8 cellular contexts compared by ENCODE assay signal in genomic region chr6:26217714-26218075, GRCh38.
DNase-seq lines count a peak whose midpoint lies in the region; ATAC-seq and TF ChIP-seq lines count a peak whose summit lies in the region.

No MANE protein-coding gene starts in this region.

- no peaks in the 10 kb centered on the region for H3K9me3 ChIP-seq in iPS-20b (ENCODE audit: insufficient read depth, low read depth, low read length)
- H3K9me3 ChIP-seq in transverse colon = no peaks in the 10 kb centered on the region

- WGBS in transverse colon (ENCODE audit: low coverage in 1 of 2), 2 donors = 0 to 13% methylated on average over 1 to 10 of the region's 10 CpGs

- H3K27me3 ChIP-seq in iPS-20b (ENCODE audit: insufficient read depth, low read length) (no peaks in the 10 kb centered on the region), transverse colon (no peaks in the 10 kb centered on the region)

- DNase-seq in activated effector memory CD4-positive, alpha-beta T cell treated with anti-CD3 and anti-CD28 coated beads, Interleukin-2, amount 50 U/mL, for 16 hours = peak; percentile 62
- no peak for DNase-seq in activated effector memory CD4-positive, alpha-beta T cell treated with Interleukin-2 at 50 U/mL for 16 hours
- DNase-seq in transverse colon = no peak
- no peak for DNase-seq in dedifferentiated amniotic fluid mesenchymal stem cell (ENCODE audit: extremely low spot score)

- no peak for TF ChIP-seq POLR2A in transverse colon (IDR thresholded peaks at IDR 0.05)

- no peak for TF ChIP-seq CTCF in VCaP (conservative IDR thresholded peaks at IDR 0.05)
- no peak for TF ChIP-seq CTCF in transverse colon (IDR thresholded peaks at IDR 0.05)

- in situ Hi-C loops in transverse colon (cut with MboI; ENCODE audit: low pct_ligation_motif_present in 1 of 4, low pct_unique_long_range_greater_than_20kb in 1 of 4, low sequenced_read_pairs in 3 of 4) = loop anchor here in 1 of 4 donors (25.0 kb wide), 1 partner anchor 920 kb away; a partner anchor contains a TSS

- intact Hi-C loops in transverse colon (cut with DNase I; ENCODE audit: low total_unique reads) = no loop called here

- no peak for ATAC-seq in HG03139 (IDR thresholded peaks at IDR 0.05; ENCODE audit: unreplicated experiment)
- no peak for ATAC-seq in GM21619 (IDR thresholded peaks at IDR 0.05; ENCODE audit: unreplicated experiment)

- H3K36me3 ChIP-seq in iPS-20b (ENCODE audit: insufficient read depth, low read depth, low read length) (no peaks in the 10 kb centered on the region), transverse colon (no peaks in the 10 kb centered on the region)

- H3K4me1 ChIP-seq in iPS-20b (ENCODE audit: insufficient read depth, low read length) (peaks cover 17% of the 10 kb centered on the region; the same call in 1 of the 2 replicates), transverse colon (peaks cover 0 to 26% (median 20%) of the 10 kb centered on the region in 4 donors)

- TF ChIP-seq EP300 in transverse colon (IDR thresholded peaks at IDR 0.05; ENCODE audit: low read depth) = no peak

- H3K4me3 ChIP-seq in iPS-20b (ENCODE audit: low read length) (peak overlapping the region; percentile 84), transverse colon (peak overlapping the region; percentile 31 to 58 (median 44))

- H3K9ac ChIP-seq in iPS-20b (ENCODE audit: low read depth, low read length) = peak overlapping the region; percentile 98

- H3K27ac ChIP-seq in VCaP (peak overlapping the region; percentile 93), iPS-20b (ENCODE audit: low read length) (peak overlapping the region; percentile 70), transverse colon (peak overlapping the region; percentile 95 to 99 (median 98))
